In genomic region chr2:112433480-112433879, GRCh38 we compare ENCODE assay signal across 8 cellular contexts. TPM values are rescaled to one million over a fixed set of nuclear protein-coding genes. Genes with fewer than 3 reads are reported as not detected.
DNase-seq lines count a peak whose midpoint lies in the region; TF ChIP-seq lines count a peak whose summit lies in the region.
"Not testable (repeated sequence)": the region's sequence is repeated elsewhere in the genome, so short reads cannot be mapped to it uniquely, and the experiment has no call there.

Gene RGPD8, minus strand, starts transcription at chr2:112433645. Its CDS starts 192 bp downstream, at chr2:112433453.

- H3K4me1 ChIP-seq in HAP-1; iPS-20b (ENCODE audit: insufficient read depth, low read length); thymus (ENCODE audit: control insufficient read depth, insufficient read depth, low read length): not testable (repeated sequence)

- not testable (repeated sequence) for H3K9ac ChIP-seq in iPS-20b (ENCODE audit: low read depth, low read length)

- not testable (repeated sequence) for H3K27ac ChIP-seq in iPS-20b (ENCODE audit: low read length)
- peak within 1 kb of the TSS; percentile 52 for H3K27ac ChIP-seq in thymus (ENCODE audit: low read depth)

- not testable (repeated sequence) for H3K9me3 ChIP-seq in HAP-1; iPS-20b (ENCODE audit: insufficient read depth, low read depth, low read length); thymus (ENCODE audit: control insufficient read depth)

- peaks cover 6 to 11% (median 7%) of the 10 kb centered on the region in 3 donors for H3K4me1 Mint-ChIP-seq in IgD-negative memory B cell

- 0% methylated on average over 17 of the region's 26 CpGs for WGBS in thymus

- H3K27me3 ChIP-seq in HAP-1 (ENCODE audit: low read depth); iPS-20b (ENCODE audit: insufficient read depth, low read length); thymus (ENCODE audit: control insufficient read depth, insufficient read depth): not testable (repeated sequence)

- H3K27ac Mint-ChIP-seq in IgD-negative memory B cell, result peak within 1 kb of the TSS; percentile 3 to 75 (median 73)

- H3K36me3 Mint-ChIP-seq in IgD-negative memory B cell, result not testable (repeated sequence)

- peak; percentile 56 for TF ChIP-seq CTCF in GM10266 (IDR thresholded peaks at IDR 0.05; ENCODE audit: control insufficient read depth, insufficient read depth, low read depth, missing control alignments)

- in situ Hi-C loops in HAP-1 (cut with MboI; ENCODE audit: low sequenced_read_pairs), result not testable (repeated sequence)

- DNase-seq in GM10266 (ENCODE audit: extremely low spot score) (peak; percentile 56), HAP-1 (ENCODE audit: low spot score in 2 of 2) (peak; percentile 75 to 92), cerebellum (ENCODE audit: low spot score) (peak; percentile 62), retina (peak; percentile 87)
- peak; percentile 87 to 88 for DNase-seq in activated CD4-positive, alpha-beta T cell treated with anti-CD3 and anti-CD28 coated beads, Interleukin-2, amount 50 U/mL, for 48 hours

- peak within 1 kb of the TSS; percentile 79 to 90 (median 86) for H3K4me3 Mint-ChIP-seq in IgD-negative memory B cell

- not testable (repeated sequence) for H3K9me3 Mint-ChIP-seq in IgD-negative memory B cell

- H3K27me3 Mint-ChIP-seq in IgD-negative memory B cell, result peaks cover 14% of the 10 kb centered on the region

- not testable (repeated sequence) for H3K36me3 ChIP-seq in HAP-1 (replicated peaks); iPS-20b (ENCODE audit: insufficient read depth, low read depth, low read length); thymus (ENCODE audit: control insufficient read depth, insufficient read depth)

- H3K4me3 ChIP-seq in HAP-1 (peak within 1 kb of the TSS; percentile 41), iPS-20b (ENCODE audit: low read length) (peak within 1 kb of the TSS; percentile 54; the same call in 1 of the 2 replicates), thymus (ENCODE audit: low read length) (peak within 1 kb of the TSS; percentile 51)

RNA-seq across cellular contexts. Expression of gene RGPD8, which starts in this region (rescaled TPM):
- polyA plus RNA-seq in IgD-negative memory B cell (3.8 TPM), thymus (1.8 TPM)
- 46.4 TPM for total RNA-seq in cerebellum
